In the genomic region with DNA sequence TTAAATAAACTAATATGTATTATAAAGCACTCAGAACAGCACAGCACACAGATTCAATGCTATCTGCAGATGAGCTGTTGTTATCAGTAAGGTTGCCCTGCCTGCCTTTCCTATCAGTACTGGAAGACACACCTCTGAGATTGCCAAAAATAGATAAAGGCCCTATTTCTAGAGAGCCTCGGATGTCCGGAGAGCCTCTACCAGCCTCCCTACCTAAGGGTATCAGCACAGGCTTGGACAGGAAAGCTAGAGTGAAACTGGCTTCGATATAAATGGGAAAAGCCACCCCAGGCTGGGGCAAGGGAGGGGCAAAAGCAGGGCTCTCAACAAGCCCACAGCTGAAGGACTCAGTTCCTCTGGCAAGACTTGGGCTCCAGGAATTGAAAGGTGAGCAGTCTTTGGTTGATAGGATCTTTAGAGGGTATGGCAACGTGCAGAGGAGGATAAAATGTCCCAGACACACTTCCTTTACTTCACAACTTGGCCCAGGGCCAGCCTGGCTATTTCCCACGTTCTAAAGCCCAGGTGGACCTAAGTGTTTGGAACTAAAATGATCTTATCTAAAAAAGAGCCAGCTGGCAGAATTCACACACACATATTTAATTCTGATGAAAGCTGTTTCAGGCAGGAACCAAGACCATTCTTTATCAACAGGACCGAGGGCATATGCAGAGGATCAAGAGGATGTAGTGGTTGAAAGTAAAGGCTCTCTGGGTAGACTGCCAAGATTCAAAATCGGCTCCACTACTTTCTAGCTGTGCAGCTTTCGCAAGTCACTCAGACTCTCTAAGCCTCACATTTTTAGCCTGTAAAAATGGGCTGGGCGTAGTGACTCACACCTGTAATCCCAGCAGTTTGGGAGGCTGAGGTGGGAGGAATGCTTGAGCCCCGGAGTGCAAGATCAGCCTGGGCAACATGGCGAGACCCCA, we compare ENCODE assay signal across 8 cellular contexts. TPM values are rescaled to one million over a fixed set of nuclear protein-coding genes. Genes with fewer than 3 reads are reported as not detected.
DNase-seq lines count a peak whose midpoint lies in the region; ATAC-seq and TF ChIP-seq lines count a peak whose summit lies in the region.

No MANE protein-coding gene starts in this region.

- H3K4me3 ChIP-seq in foreskin fibroblast (ENCODE audit: low read depth in 1 of 2, low read length in 2 of 2) (no peak overlapping the region), upper lobe of left lung (peak overlapping the region in 1 of 4 donors; percentile 1)

- peak; percentile 55 to 75 for ATAC-seq in upper lobe of left lung (ENCODE audit: low FRiP score in 2 of 2)

- H3K27ac ChIP-seq in upper lobe of left lung = peak overlapping the region in 3 of 4 donors; percentile 18 to 48 (median 36)

- peak; percentile 26 for DNase-seq in SKM-1 treated with dmso at 0.1 percent for 144 hours (lab: John Stamatoyannopoulos, UW; ENCODE audit: unreplicated experiment)
- no peak for DNase-seq in SKM-1 (lab: John Stamatoyannopoulos, UW; ENCODE audit: unreplicated experiment)
- DNase-seq in NOMO-1 treated with dmso at 0.1 percent for 144 hours (lab: John Stamatoyannopoulos, UW; ENCODE audit: unreplicated experiment) = peak; percentile 2
- peak; percentile 47 to 67 for DNase-seq in foreskin fibroblast
- DNase-seq in upper lobe of left lung = peak in 1 of 2 donors; percentile 70
- no peak for DNase-seq in mesenteric fat pad (ENCODE audit: low spot score)
- DNase-seq in activated CD8-positive, alpha-beta memory T cell treated with anti-CD3 and anti-CD28 coated beads, Interleukin-2, amount 50 U/mL, for 4 hours = no peak
- no peak for DNase-seq in epidermal melanocyte (ENCODE audit: insufficient read length, low spot score)

- TF ChIP-seq EP300 in upper lobe of left lung (IDR thresholded peaks at IDR 0.05) = no peak

- no peaks in the 10 kb centered on the region for H3K27me3 ChIP-seq in upper lobe of left lung

- 17 to 25% methylated on average over 11 of the region's 11 CpGs for WGBS in upper lobe of left lung, 2 donors

- no peaks in the 10 kb centered on the region for H3K36me3 ChIP-seq in upper lobe of left lung

- no peaks in the 10 kb centered on the region for H3K9me3 ChIP-seq in upper lobe of left lung

- no peak for TF ChIP-seq POLR2A in upper lobe of left lung (IDR thresholded peaks at IDR 0.05)

- peaks cover 10 to 16% (median 12%) of the 10 kb centered on the region in 4 donors for H3K4me1 ChIP-seq in upper lobe of left lung

- TF ChIP-seq CTCF in foreskin fibroblast (IDR thresholded peaks at IDR 0.05; ENCODE audit: low read depth, low read length) (no peak), upper lobe of left lung (IDR thresholded peaks at IDR 0.05) (no peak)

RNA-seq across cellular contexts. Expression of gene ITPR2, which starts 37.8 kb away (rescaled TPM):
- total RNA-seq in upper lobe of left lung = 100 to 1,000 TPM in 1 of 6 donors, 10 to 100 TPM in 5; 35.5 to 115 (median 45.0) TPM
- 71.3 TPM for total RNA-seq in mesenteric fat pad

Comparison
In these comparisons a context has a peak if more than half of its experiments do, and no peak if none do; other contexts are left out.
1. DNase-seq: peak in SKM-1 treated with dmso at 0.1 percent for 144 hours (single experiment), NOMO-1 treated with dmso at 0.1 percent for 144 hours (single experiment) and foreskin fibroblast (2 of 2); none in SKM-1 (single experiment), mesenteric fat pad (single experiment), activated CD8-positive, alpha-beta memory T cell treated with anti-CD3 and anti-CD28 coated beads, Interleukin-2, amount 50 U/mL, for 4 hours (single experiment) and epidermal melanocyte (single experiment).